15 cellular contexts compared by ENCODE assay signal in genomic region chr3:50164984-50165383, GRCh38. TPM values are rescaled to one million over a fixed set of nuclear protein-coding genes. Genes with fewer than 3 reads are reported as not detected.
DNase-seq lines count a peak whose midpoint lies in the region; ATAC-seq and TF ChIP-seq lines count a peak whose summit lies in the region.
"Had no signal": no experiment of that assay in that cellular context is flagged by ENCODE, and none has a peak within 500 bp of the region (broad histone marks: within the 10 kb centered on the region; RNA-seq: fewer than 3 reads in every experiment).

No MANE protein-coding gene starts in this region.

- DNase-seq in RWPE1 (ENCODE audit: low spot score) (no peak), thyroid gland (no peak), T-helper 17 cell (no peak), Caco-2 (no peak), HPDE6-E6E7 (ENCODE audit: extremely low spot score) (no peak)
- DNase-seq: activated CD4-positive, CD25-positive, alpha-beta regulatory T cell; activated T-cell treated with anti-CD3 and anti-CD28 coated beads, Interleukin-2, amount 50 U/mL, for 1 hour; adrenal gland; stimulated activated CD4-positive, alpha-beta T cell treated with anti-CD3 and anti-CD28 coated beads, Interleukin-2, amount 100 ng/mL, for 48 hours; stimulated activated naive CD8-positive, alpha-beta T cell treated with anti-CD3 and anti-CD28 coated beads, Interleukin-15, Interleukin-2, amounts not matched to agents 100 U/mL and 50 U/mL, for 24 hours had no signal

- no peak overlapping the region for H3K9ac ChIP-seq in duodenal mucosa (ENCODE audit: low read depth in 1 of 2, low read length in 2 of 2)
- no peak overlapping the region for H3K9ac ChIP-seq in muscle layer of colon (ENCODE audit: low read length)

- H3K4me1 ChIP-seq in duodenal mucosa (ENCODE audit: control insufficient read depth in 1 of 2, insufficient read depth in 2 of 2, low read length in 2 of 2) (peaks cover 95 to 98% of the 10 kb centered on the region in 2 donors), muscle layer of colon (ENCODE audit: insufficient read depth, low read length) (peaks cover 90% of the 10 kb centered on the region), thyroid gland (peaks cover 94 to 100% of the 10 kb centered on the region in 2 donors), Caco-2 (peaks cover 25% of the 10 kb centered on the region)

- no peaks in the 10 kb centered on the region for H3K9me3 Mint-ChIP-seq in Caco-2 (ENCODE audit: unreplicated experiment)

- H3K36me3 Mint-ChIP-seq in T-helper 17 cell (ENCODE audit: low read depth) (no peaks in the 10 kb centered on the region), Caco-2 (ENCODE audit: insufficient read depth, unreplicated experiment) (no peaks in the 10 kb centered on the region)

- H3K4me3 Mint-ChIP-seq in T-helper 17 cell = no peak overlapping the region
- no peak overlapping the region for H3K4me3 Mint-ChIP-seq in Caco-2 (ENCODE audit: unreplicated experiment)

- no peak for TF ChIP-seq POLR2A in thyroid gland (IDR thresholded peaks at IDR 0.05)

- no peak for ATAC-seq in T-helper 17 cell
- ATAC-seq: stimulated activated naive CD8-positive, alpha-beta T cell treated with anti-CD3 and anti-CD28 coated beads, Interleukin-15, Interleukin-2, amounts not matched to agents 100 U/mL and 50 U/mL, for 24 hours had no signal

- H3K36me3 ChIP-seq in duodenal mucosa (ENCODE audit: control insufficient read depth in 1 of 2, insufficient read depth in 2 of 2, low read length in 2 of 2) (peaks cover 0 to 5% of the 10 kb centered on the region in 2 donors), muscle layer of colon (ENCODE audit: insufficient read depth, low read length) (no peaks in the 10 kb centered on the region), thyroid gland (no peaks in the 10 kb centered on the region), Caco-2 (ENCODE audit: control insufficient read depth, insufficient read depth, low read length) (no peaks in the 10 kb centered on the region; the same call in 1 of the 2 replicates)
- H3K36me3 ChIP-seq: adrenal gland, HAP-1, ovary had no signal

- H3K27me3 Mint-ChIP-seq in T-helper 17 cell = peaks cover 9% of the 10 kb centered on the region
- no peaks in the 10 kb centered on the region for H3K27me3 Mint-ChIP-seq in Caco-2 (ENCODE audit: insufficient read depth, unreplicated experiment)

- CTCF ChIA-PET in RWPE1 (lab: Yijun Ruan, JAX) = no interaction called here
- CTCF ChIA-PET in Caco-2 (lab: Charles Lee) = interaction anchor here (0.7 to 1.3 kb wide), 2 partner anchors 8 to 100 kb away, joined by 3 to 5 read pairs; no protein-coding TSS in a partner anchor

- no TSS peak for BruUV-seq in Caco-2 (replicated peaks; lab: Mats Ljungman, UMichigan)

- no peaks in the 10 kb centered on the region for H3K4me1 Mint-ChIP-seq in T-helper 17 cell
- H3K4me1 Mint-ChIP-seq in Caco-2 (ENCODE audit: low read depth, unreplicated experiment) = peaks cover 16% of the 10 kb centered on the region

- H3K9me3 ChIP-seq in duodenal mucosa (ENCODE audit: control insufficient read depth in 1 of 2, low read length in 2 of 2) = no peaks in the 10 kb centered on the region
- H3K9me3 ChIP-seq in muscle layer of colon (ENCODE audit: low read length) = no peaks in the 10 kb centered on the region
- no peaks in the 10 kb centered on the region for H3K9me3 ChIP-seq in thyroid gland
- no peaks in the 10 kb centered on the region for H3K9me3 ChIP-seq in T-helper 17 cell (ENCODE audit: control insufficient read depth, low read length, poor library complexity, severe bottlenecking)
- H3K9me3 ChIP-seq in Caco-2 = no peaks in the 10 kb centered on the region
- H3K9me3 ChIP-seq: adrenal gland, HAP-1, ovary had no signal

- no peak overlapping the region for H3K27ac Mint-ChIP-seq in T-helper 17 cell
- H3K27ac Mint-ChIP-seq in Caco-2 (ENCODE audit: unreplicated experiment) = no peak overlapping the region

- POLR2A ChIA-PET in RWPE1 (lab: Yijun Ruan, JAX; ENCODE audit: low non-redundant PET) (no interaction called here), Caco-2 (lab: Charles Lee) (no interaction called here)

- peak overlapping the region; percentile 99 for H3K27ac ChIP-seq in RWPE1
- H3K27ac ChIP-seq in duodenal mucosa (ENCODE audit: low read depth, low read length) = peak overlapping the region; percentile 36
- H3K27ac ChIP-seq in muscle layer of colon (ENCODE audit: low read depth, low read length) = peak overlapping the region; percentile 73
- H3K27ac ChIP-seq in thyroid gland = peak overlapping the region; percentile 90 to 93 (median 92)

- intact Hi-C loops in thyroid gland (cut with DNase I) = no loop called here
- intact Hi-C loops in Caco-2 (cut with micrococcal nuclease; ENCODE audit: unreplicated experiment) = no loop called here

- no peak for TF ChIP-seq CTCF in RWPE1 (conservative IDR thresholded peaks at IDR 0.05; ENCODE audit: low read depth)
- TF ChIP-seq CTCF in thyroid gland (IDR thresholded peaks at IDR 0.05) = no peak
- no peak for TF ChIP-seq CTCF in Caco-2 (IDR thresholded peaks at IDR 0.05; ENCODE audit: insufficient read depth in 1 of 2, low read depth in 1 of 2, low read length in 1 of 2, severe bottlenecking in 1 of 2, unreplicated experiment in 1 of 2)

- no peaks in the 10 kb centered on the region for H3K27me3 ChIP-seq in duodenal mucosa (ENCODE audit: control insufficient read depth in 1 of 2, insufficient read depth in 2 of 2, low read length in 2 of 2)
- H3K27me3 ChIP-seq in muscle layer of colon (ENCODE audit: control insufficient read depth in 1 of 2, insufficient read depth in 2 of 2, low read length in 2 of 2) = no peaks in the 10 kb centered on the region
- no peaks in the 10 kb centered on the region for H3K27me3 ChIP-seq in thyroid gland
- no peaks in the 10 kb centered on the region for H3K27me3 ChIP-seq in Caco-2 (replicated peaks; ENCODE audit: control insufficient read depth, insufficient read depth, low read length)
- H3K27me3 ChIP-seq: adrenal gland, ovary had no signal

- H3K4me3 ChIP-seq in duodenal mucosa (ENCODE audit: low read depth in 1 of 2, low read length in 2 of 2) (no peak overlapping the region), muscle layer of colon (ENCODE audit: low read depth in 1 of 2, low read length in 2 of 2) (peak overlapping the region in 1 of 2 donors; percentile 51), thyroid gland (replicated peaks in 1 of 3) (no peak overlapping the region), Caco-2 (ENCODE audit: low read depth, low read length) (no peak overlapping the region)
- H3K4me3 ChIP-seq: adrenal gland, HAP-1, ovary had no signal

RNA-seq across cellular contexts. Expression of gene SEMA3F, which starts 9.9 kb away (rescaled TPM):
- 10 to 100 TPM; 13.2 to 44.2 (median 38.2) TPM for total RNA-seq in thyroid gland
- under 1 TPM in 1 of 2 donors, not detected in 1; 0.18 TPM for total RNA-seq in T-helper 17 cell
- 11.3 and 16.5 TPM in 2 replicates for total RNA-seq in Caco-2 (2022)

RNA-seq across cellular contexts. Expression of gene GNAT1, which starts 26.4 kb away (rescaled TPM):
- total RNA-seq in thyroid gland = not detected
- total RNA-seq in T-helper 17 cell = under 1 TPM in 1 of 2 donors, not detected in 1; 0.10 TPM
- total RNA-seq in Caco-2 (2022) = 0.50 TPM in 1 of 2 replicates, not detected in the other
- total RNA-seq: adrenal gland, dermis microvascular lymphatic vessel endothelial cell, ovary had no signal

RNA-seq across cellular contexts. Expression of gene SLC38A3, which starts 40.1 kb away (rescaled TPM):
- total RNA-seq in thyroid gland (1 to 10 TPM; 1.1 to 5.0 (median 3.6) TPM), T-helper 17 cell (under 1 TPM in 1 of 2 donors, not detected in 1; 0.78 TPM), Caco-2 (2022) (11.4 and 16.8 TPM in 2 replicates)

Comparison
In these comparisons a context has a peak if more than half of its experiments do, and no peak if none do; other contexts are left out.
1. H3K27ac ChIP-seq: peak in every context shown above with its lines; median percentile 99 in RWPE1; 92 in thyroid gland; 73 in muscle layer of colon; 36 in duodenal mucosa.